ENCODE assay signal across 1 cellular context in the genomic region with DNA sequence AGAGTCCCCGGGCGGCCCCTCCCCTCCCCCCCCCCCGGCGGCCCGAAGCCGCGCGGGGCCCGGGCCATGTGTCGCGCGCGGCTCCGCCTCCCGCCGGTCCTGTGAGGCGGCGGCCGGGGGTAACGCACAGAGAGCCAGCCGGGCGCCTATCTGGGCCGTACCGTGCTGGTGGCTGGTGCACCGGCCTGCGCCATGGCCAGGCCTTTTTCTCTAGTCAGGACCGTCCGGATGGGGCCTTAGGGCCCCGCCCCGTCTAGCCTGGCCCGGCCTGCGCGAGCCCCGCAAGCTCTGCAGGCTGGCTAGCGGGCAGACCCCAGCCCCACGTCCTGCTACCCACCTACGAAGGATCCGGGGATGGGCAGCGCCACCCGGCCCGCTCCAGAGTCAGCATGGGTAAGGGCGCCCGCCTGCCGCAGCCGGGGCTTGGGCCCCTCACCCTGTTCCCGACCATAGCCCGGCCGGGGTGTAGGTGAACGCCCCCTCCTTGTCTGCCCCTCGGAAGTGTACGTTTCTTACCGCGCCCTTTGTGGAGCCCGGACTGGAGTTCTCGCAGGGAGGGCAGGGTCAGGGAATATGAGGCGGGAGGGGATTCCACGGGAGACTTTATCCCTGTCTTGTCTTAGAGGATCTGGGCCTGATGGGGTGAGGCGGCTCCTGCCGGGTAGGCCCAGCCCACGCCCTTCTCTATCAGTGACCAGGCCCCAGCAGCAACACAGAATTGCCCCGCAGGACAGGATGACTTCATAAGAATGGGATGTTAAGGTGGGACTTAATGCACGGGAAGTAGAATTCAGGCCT.
TF ChIP-seq lines count a peak whose summit lies in the region.

A gene with protein sequence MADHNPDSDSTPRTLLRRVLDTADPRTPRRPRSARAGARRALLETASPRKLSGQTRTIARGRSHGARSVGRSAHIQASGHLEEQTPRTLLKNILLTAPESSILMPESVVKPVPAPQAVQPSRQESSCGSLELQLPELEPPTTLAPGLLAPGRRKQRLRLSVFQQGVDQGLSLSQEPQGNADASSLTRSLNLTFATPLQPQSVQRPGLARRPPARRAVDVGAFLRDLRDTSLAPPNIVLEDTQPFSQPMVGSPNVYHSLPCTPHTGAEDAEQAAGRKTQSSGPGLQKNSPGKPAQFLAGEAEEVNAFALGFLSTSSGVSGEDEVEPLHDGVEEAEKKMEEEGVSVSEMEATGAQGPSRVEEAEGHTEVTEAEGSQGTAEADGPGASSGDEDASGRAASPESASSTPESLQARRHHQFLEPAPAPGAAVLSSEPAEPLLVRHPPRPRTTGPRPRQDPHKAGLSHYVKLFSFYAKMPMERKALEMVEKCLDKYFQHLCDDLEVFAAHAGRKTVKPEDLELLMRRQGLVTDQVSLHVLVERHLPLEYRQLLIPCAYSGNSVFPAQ (minus strand): TSS at position 630 of the 798 bp plus-strand sequence. CDS start 13,834 bp downstream, outside the sequence.

TF ChIP-seq in K562, 482 proteins besides CTCF, POLR2A, EP300 and RAD21 (continued from another document and continues in another):
- TF ChIP-seq SAP30 (IDR thresholded peaks at IDR 0.05; ENCODE audit: borderline replicate concordance, insufficient read depth, low read depth, low read length, poor library complexity, severe bottlenecking), result no peak
- TF ChIP-seq, protein P1, sequence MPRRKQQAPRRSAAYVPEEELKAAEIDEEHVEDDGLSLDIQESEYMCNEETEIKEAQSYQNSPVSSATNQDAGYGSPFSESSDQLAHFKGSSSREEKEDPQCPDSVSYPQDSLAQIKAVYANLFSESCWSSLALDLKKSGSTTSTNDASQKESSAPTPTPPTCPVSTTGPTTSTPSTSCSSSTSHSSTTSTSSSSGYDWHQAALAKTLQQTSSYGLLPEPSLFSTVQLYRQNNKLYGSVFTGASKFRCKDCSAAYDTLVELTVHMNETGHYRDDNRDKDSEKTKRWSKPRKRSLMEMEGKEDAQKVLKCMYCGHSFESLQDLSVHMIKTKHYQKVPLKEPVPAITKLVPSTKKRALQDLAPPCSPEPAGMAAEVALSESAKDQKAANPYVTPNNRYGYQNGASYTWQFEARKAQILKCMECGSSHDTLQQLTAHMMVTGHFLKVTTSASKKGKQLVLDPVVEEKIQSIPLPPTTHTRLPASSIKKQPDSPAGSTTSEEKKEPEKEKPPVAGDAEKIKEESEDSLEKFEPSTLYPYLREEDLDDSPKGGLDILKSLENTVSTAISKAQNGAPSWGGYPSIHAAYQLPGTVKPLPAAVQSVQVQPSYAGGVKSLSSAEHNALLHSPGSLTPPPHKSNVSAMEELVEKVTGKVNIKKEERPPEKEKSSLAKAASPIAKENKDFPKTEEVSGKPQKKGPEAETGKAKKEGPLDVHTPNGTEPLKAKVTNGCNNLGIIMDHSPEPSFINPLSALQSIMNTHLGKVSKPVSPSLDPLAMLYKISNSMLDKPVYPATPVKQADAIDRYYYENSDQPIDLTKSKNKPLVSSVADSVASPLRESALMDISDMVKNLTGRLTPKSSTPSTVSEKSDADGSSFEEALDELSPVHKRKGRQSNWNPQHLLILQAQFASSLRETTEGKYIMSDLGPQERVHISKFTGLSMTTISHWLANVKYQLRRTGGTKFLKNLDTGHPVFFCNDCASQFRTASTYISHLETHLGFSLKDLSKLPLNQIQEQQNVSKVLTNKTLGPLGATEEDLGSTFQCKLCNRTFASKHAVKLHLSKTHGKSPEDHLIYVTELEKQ (CRISPR knock-in tag; IDR thresholded peaks at IDR 0.05), result no peak
- TF ChIP-seq, protein P2, sequence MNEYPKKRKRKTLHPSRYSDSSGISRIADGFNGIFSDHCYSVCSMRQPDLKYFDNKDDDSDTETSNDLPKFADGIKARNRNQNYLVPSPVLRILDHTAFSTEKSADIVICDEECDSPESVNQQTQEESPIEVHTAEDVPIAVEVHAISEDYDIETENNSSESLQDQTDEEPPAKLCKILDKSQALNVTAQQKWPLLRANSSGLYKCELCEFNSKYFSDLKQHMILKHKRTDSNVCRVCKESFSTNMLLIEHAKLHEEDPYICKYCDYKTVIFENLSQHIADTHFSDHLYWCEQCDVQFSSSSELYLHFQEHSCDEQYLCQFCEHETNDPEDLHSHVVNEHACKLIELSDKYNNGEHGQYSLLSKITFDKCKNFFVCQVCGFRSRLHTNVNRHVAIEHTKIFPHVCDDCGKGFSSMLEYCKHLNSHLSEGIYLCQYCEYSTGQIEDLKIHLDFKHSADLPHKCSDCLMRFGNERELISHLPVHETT (CRISPR knock-in tag; conservative IDR thresholded peaks at IDR 0.05 in 1 of 2, IDR thresholded peaks at IDR 0.05 in 1 of 2), result peak in 1 of 2 experiments; percentile 77; a peak in 1 of 4 replicates
- TF ChIP-seq EGR1 (conservative IDR thresholded peaks at IDR 0.05), result peak; percentile 66
- TF ChIP-seq, protein P3, sequence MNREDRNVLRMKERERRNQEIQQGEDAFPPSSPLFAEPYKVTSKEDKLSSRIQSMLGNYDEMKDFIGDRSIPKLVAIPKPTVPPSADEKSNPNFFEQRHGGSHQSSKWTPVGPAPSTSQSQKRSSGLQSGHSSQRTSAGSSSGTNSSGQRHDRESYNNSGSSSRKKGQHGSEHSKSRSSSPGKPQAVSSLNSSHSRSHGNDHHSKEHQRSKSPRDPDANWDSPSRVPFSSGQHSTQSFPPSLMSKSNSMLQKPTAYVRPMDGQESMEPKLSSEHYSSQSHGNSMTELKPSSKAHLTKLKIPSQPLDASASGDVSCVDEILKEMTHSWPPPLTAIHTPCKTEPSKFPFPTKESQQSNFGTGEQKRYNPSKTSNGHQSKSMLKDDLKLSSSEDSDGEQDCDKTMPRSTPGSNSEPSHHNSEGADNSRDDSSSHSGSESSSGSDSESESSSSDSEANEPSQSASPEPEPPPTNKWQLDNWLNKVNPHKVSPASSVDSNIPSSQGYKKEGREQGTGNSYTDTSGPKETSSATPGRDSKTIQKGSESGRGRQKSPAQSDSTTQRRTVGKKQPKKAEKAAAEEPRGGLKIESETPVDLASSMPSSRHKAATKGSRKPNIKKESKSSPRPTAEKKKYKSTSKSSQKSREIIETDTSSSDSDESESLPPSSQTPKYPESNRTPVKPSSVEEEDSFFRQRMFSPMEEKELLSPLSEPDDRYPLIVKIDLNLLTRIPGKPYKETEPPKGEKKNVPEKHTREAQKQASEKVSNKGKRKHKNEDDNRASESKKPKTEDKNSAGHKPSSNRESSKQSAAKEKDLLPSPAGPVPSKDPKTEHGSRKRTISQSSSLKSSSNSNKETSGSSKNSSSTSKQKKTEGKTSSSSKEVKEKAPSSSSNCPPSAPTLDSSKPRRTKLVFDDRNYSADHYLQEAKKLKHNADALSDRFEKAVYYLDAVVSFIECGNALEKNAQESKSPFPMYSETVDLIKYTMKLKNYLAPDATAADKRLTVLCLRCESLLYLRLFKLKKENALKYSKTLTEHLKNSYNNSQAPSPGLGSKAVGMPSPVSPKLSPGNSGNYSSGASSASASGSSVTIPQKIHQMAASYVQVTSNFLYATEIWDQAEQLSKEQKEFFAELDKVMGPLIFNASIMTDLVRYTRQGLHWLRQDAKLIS (CRISPR knock-in tag; IDR thresholded peaks at IDR 0.05), result no peak; the same call in 1 of the 2 replicates
- TF ChIP-seq ZNF347 (CRISPR knock-in tag; IDR thresholded peaks at IDR 0.05; ENCODE audit: low read depth), result no peak
- no peak for TF ChIP-seq RBM17 (IDR thresholded peaks at IDR 0.05; ENCODE audit: borderline replicate concordance, low read depth, low read length)
- no peak for TF ChIP-seq ADNP (tag; IDR thresholded peaks at IDR 0.05)
- TF ChIP-seq, protein P4, sequence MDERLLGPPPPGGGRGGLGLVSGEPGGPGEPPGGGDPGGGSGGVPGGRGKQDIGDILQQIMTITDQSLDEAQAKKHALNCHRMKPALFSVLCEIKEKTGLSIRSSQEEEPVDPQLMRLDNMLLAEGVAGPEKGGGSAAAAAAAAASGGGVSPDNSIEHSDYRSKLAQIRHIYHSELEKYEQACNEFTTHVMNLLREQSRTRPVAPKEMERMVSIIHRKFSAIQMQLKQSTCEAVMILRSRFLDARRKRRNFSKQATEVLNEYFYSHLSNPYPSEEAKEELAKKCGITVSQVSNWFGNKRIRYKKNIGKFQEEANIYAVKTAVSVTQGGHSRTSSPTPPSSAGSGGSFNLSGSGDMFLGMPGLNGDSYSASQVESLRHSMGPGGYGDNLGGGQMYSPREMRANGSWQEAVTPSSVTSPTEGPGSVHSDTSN (CRISPR knock-in tag; IDR thresholded peaks at IDR 0.05; ENCODE audit: low read depth), result no peak
- TF ChIP-seq, protein P4 (tag; conservative IDR thresholded peaks at IDR 0.05; ENCODE audit: low read depth), result no peak
- peak; percentile 80; the same call in 1 of the 2 replicates for TF ChIP-seq NR3C1 (CRISPR knock-in tag; IDR thresholded peaks at IDR 0.05)
- no peak for TF ChIP-seq BDP1 (IDR thresholded peaks at IDR 0.05; ENCODE audit: insufficient read depth, insufficient read length)
- TF ChIP-seq, protein P5, sequence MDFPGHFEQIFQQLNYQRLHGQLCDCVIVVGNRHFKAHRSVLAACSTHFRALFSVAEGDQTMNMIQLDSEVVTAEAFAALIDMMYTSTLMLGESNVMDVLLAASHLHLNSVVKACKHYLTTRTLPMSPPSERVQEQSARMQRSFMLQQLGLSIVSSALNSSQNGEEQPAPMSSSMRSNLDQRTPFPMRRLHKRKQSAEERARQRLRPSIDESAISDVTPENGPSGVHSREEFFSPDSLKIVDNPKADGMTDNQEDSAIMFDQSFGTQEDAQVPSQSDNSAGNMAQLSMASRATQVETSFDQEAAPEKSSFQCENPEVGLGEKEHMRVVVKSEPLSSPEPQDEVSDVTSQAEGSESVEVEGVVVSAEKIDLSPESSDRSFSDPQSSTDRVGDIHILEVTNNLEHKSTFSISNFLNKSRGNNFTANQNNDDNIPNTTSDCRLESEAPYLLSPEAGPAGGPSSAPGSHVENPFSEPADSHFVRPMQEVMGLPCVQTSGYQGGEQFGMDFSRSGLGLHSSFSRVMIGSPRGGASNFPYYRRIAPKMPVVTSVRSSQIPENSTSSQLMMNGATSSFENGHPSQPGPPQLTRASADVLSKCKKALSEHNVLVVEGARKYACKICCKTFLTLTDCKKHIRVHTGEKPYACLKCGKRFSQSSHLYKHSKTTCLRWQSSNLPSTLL (IDR thresholded peaks at IDR 0.05), result no peak
- no peak for TF ChIP-seq DACH1 (IDR thresholded peaks at IDR 0.05; ENCODE audit: partially characterized antibody)
- no peak for TF ChIP-seq MTA2 (IDR thresholded peaks at IDR 0.05; ENCODE audit: low read depth)
- no peak for TF ChIP-seq ZFP30 (CRISPR knock-in tag; IDR thresholded peaks at IDR 0.05; ENCODE audit: borderline replicate concordance)
- TF ChIP-seq, protein P6, sequence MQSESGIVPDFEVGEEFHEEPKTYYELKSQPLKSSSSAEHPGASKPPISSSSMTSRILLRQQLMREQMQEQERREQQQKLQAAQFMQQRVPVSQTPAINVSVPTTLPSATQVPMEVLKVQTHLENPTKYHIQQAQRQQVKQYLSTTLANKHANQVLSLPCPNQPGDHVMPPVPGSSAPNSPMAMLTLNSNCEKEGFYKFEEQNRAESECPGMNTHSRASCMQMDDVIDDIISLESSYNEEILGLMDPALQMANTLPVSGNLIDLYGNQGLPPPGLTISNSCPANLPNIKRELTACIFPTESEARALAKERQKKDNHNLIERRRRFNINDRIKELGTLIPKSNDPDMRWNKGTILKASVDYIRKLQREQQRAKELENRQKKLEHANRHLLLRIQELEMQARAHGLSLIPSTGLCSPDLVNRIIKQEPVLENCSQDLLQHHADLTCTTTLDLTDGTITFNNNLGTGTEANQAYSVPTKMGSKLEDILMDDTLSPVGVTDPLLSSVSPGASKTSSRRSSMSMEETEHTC (IDR thresholded peaks at IDR 0.05), result no peak
- no peak for TF ChIP-seq SMAD1 (IDR thresholded peaks at IDR 0.05; ENCODE audit: low read depth, low read length, partially characterized antibody)
- TF ChIP-seq SRSF3 (IDR thresholded peaks at IDR 0.05; ENCODE audit: insufficient read depth, low read length), result no peak
- peak; percentile 35 for TF ChIP-seq TCF3 (CRISPR knock-in tag; IDR thresholded peaks at IDR 0.05)
- TF ChIP-seq FOXP1 (CRISPR knock-in tag; IDR thresholded peaks at IDR 0.05), result peak; percentile 7; the same call in 1 of the 2 replicates
- 0 out of 2 replicates have a peak, but pooled peaks have one; percentile 35 for TF ChIP-seq CREM (IDR thresholded peaks at IDR 0.05; ENCODE audit: low read depth)
- peak; percentile 76 for TF ChIP-seq JUND (IDR thresholded peaks at IDR 0.05; ENCODE audit: borderline replicate concordance, low read depth, low read length)
- TF ChIP-seq JUND (tag; IDR thresholded peaks at IDR 0.05; ENCODE audit: borderline replicate concordance, low read depth, low read length), result no peak; the same call in 2 of the 3 replicates
- TF ChIP-seq NFIX (CRISPR knock-in tag; IDR thresholded peaks at IDR 0.05; ENCODE audit: low read depth), result no peak
- TF ChIP-seq TRIM28 (IDR thresholded peaks at IDR 0.05), result no peak
- no peak for TF ChIP-seq ZNF79 (CRISPR knock-in tag; IDR thresholded peaks at IDR 0.05; ENCODE audit: low read depth)
- no peak for TF ChIP-seq HDAC3 (IDR thresholded peaks at IDR 0.05; ENCODE audit: borderline replicate concordance, partially characterized antibody)
- TF ChIP-seq ZNF507 (tag; conservative IDR thresholded peaks at IDR 0.05), result no peak
- no peak for TF ChIP-seq LARP7 (IDR thresholded peaks at IDR 0.05)
- TF ChIP-seq ZNF165 (CRISPR knock-in tag; IDR thresholded peaks at IDR 0.05; ENCODE audit: borderline replicate concordance), result no peak
- TF ChIP-seq, protein P7, sequence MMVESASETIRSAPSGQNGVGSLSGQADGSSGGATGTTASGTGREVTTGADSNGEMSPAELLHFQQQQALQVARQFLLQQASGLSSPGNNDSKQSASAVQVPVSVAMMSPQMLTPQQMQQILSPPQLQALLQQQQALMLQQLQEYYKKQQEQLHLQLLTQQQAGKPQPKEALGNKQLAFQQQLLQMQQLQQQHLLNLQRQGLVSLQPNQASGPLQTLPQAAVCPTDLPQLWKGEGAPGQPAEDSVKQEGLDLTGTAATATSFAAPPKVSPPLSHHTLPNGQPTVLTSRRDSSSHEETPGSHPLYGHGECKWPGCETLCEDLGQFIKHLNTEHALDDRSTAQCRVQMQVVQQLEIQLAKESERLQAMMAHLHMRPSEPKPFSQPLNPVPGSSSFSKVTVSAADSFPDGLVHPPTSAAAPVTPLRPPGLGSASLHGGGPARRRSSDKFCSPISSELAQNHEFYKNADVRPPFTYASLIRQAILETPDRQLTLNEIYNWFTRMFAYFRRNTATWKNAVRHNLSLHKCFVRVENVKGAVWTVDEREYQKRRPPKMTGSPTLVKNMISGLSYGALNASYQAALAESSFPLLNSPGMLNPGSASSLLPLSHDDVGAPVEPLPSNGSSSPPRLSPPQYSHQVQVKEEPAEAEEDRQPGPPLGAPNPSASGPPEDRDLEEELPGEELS (CRISPR knock-in tag; IDR thresholded peaks at IDR 0.05; ENCODE audit: borderline replicate concordance), result peak; percentile 91
